Comparison of ENCODE assay signal across 32 cellular contexts in genomic region chr11:126888126-126888712, GRCh38.
"Had no signal": no experiment of that assay in that cellular context is flagged by ENCODE, and none has a peak within 500 bp of the region (broad histone marks: within the 10 kb centered on the region; RNA-seq: fewer than 3 reads in every experiment).

No MANE protein-coding gene starts in this region.

- H3K27me3 Mint-ChIP-seq: activated B cell treated with CpG ODN at 0.5 μM for 24 hours; activated CD8-positive, alpha-beta T cell treated with anti-CD3 and anti-CD28 coated beads for 36 hours; effector memory CD8-positive, alpha-beta T cell had no signal

- H3K36me3 ChIP-seq: esophagus muscularis mucosa, gastrocnemius medialis, heart left ventricle, WERI-Rb-1 had no signal

- H3K4me3 ChIP-seq: body of pancreas, esophagus muscularis mucosa, gastrocnemius medialis, heart left ventricle had no signal

- H3K36me3 Mint-ChIP-seq: activated naive CD8-positive, alpha-beta T cell had no signal

- DNase-seq: activated B cell treated with CpG ODN at 0.5 μM for 24 hours; activated CD4-positive, alpha-beta T cell treated with anti-CD3 and anti-CD28 coated beads for 48 hours; activated CD4-positive, alpha-beta T cell treated with anti-CD3 and anti-CD28 coated beads, Interleukin-2, amount 50 U/mL, for 1 hour; activated CD4-positive, alpha-beta T cell treated with anti-CD3 and anti-CD28 coated beads, Interleukin-2, amount 50 U/mL, for 48 hours; activated CD8-positive, alpha-beta memory T cell treated with anti-CD3 and anti-CD28 coated beads for 24 hours; activated CD8-positive, alpha-beta T cell treated with anti-CD3 and anti-CD28 coated beads for 36 hours; activated effector memory CD4-positive, alpha-beta T cell treated with Interleukin-2 at 50 U/mL for 16 hours; activated gamma-delta T cell treated with Interleukin-2 at 50 U/mL for 16 hours; activated naive CD4-positive, alpha-beta T cell treated with anti-CD3 and anti-CD28 coated beads, Interleukin-2, amount 50 U/mL, for 16 hours; activated naive CD4-positive, alpha-beta T cell treated with Interleukin-2 at 50 U/mL for 16 hours; activated T-cell treated with anti-CD3 and anti-CD28 coated beads, Interleukin-2, amount 50 U/mL, for 4 hours; amniotic stem cell; aorta; body of pancreas; caudate nucleus; cortex of kidney; dermis blood vessel endothelial cell; effector CD4-positive, alpha-beta T cell; effector memory CD8-positive, alpha-beta T cell; erythroblast; foreskin keratinocyte; gastrocnemius medialis; glutamatergic neuron; heart left ventricle; T-helper 17 cell; T1000; WERI-Rb-1 had no signal

- H3K4me1 Mint-ChIP-seq: activated B cell treated with CpG ODN at 0.5 μM for 24 hours; activated T-helper 17 cell treated with anti-CD3 and anti-CD28 coated beads, Interleukin-2, amount 50 U/mL, for 72 hours; T-helper 17 cell had no signal

- H3K27me3 ChIP-seq: body of pancreas, foreskin keratinocyte, gastrocnemius medialis, heart left ventricle had no signal

- H3K9me3 Mint-ChIP-seq: activated B cell treated with CpG ODN at 0.5 μM for 24 hours; activated CD8-positive, alpha-beta T cell treated with anti-CD3 and anti-CD28 coated beads for 36 hours; activated T-cell treated with anti-CD3 and anti-CD28 coated beads, Interleukin-2, amount 50 U/mL, for 4 hours; activated T-helper 17 cell treated with anti-CD3 and anti-CD28 coated beads, Interleukin-2, amount 50 U/mL, for 72 hours; effector memory CD8-positive, alpha-beta T cell; T-helper 2 cell treated with Interferon-gamma antibody and Interleukin-4, amounts not matched to agents 5 μg/mL and 100 μg/mL, for 36 hours had no signal

- H3K27ac ChIP-seq: body of pancreas, esophagus muscularis mucosa, foreskin keratinocyte, gastrocnemius medialis, heart left ventricle, WERI-Rb-1 had no signal

- H3K27ac Mint-ChIP-seq: activated B cell treated with CpG ODN at 0.5 μM for 24 hours; activated CD8-positive, alpha-beta T cell treated with anti-CD3 and anti-CD28 coated beads for 36 hours; activated naive CD8-positive, alpha-beta T cell; activated T-helper 17 cell treated with anti-CD3 and anti-CD28 coated beads, Interleukin-2, amount 50 U/mL, for 72 hours; effector memory CD8-positive, alpha-beta T cell; T-helper 17 cell; T-helper 2 cell treated with Interferon-gamma antibody and Interleukin-4, amounts not matched to agents 5 μg/mL and 100 μg/mL, for 36 hours had no signal

- H3K9me3 ChIP-seq: body of pancreas, esophagus muscularis mucosa, gastrocnemius medialis, heart left ventricle had no signal

- H3K4me1 ChIP-seq: body of pancreas, foreskin keratinocyte, gastrocnemius medialis had no signal

- H3K4me3 Mint-ChIP-seq: activated B cell treated with CpG ODN at 0.5 μM for 24 hours; activated CD8-positive, alpha-beta T cell treated with anti-CD3 and anti-CD28 coated beads for 36 hours; activated naive CD8-positive, alpha-beta T cell; activated T-cell treated with anti-CD3 and anti-CD28 coated beads, Interleukin-2, amount 50 U/mL, for 4 hours; activated T-helper 17 cell treated with anti-CD3 and anti-CD28 coated beads, Interleukin-2, amount 50 U/mL, for 72 hours; effector memory CD8-positive, alpha-beta T cell; T-helper 17 cell; T-helper 2 cell treated with Interferon-gamma antibody and Interleukin-4, amounts not matched to agents 5 μg/mL and 100 μg/mL, for 36 hours had no signal

- ATAC-seq: activated CD4-positive, CD25-positive, alpha-beta regulatory T cell treated with anti-CD3 and anti-CD28 coated beads, Interleukin-2, amount 50 U/mL, for 24 hours; activated CD8-positive, alpha-beta T cell treated with anti-CD3 and anti-CD28 coated beads for 36 hours; activated T-cell treated with anti-CD3 and anti-CD28 coated beads, Interleukin-2, amount 50 U/mL, for 4 hours; activated T-helper 17 cell treated with anti-CD3 and anti-CD28 coated beads, Interleukin-2, amount 50 U/mL, for 72 hours; body of pancreas; effector memory CD8-positive, alpha-beta T cell; foreskin keratinocyte; gastrocnemius medialis; heart left ventricle; T-helper 17 cell had no signal
